ENCODE assay signal across 1 cellular context in the genomic region with DNA sequence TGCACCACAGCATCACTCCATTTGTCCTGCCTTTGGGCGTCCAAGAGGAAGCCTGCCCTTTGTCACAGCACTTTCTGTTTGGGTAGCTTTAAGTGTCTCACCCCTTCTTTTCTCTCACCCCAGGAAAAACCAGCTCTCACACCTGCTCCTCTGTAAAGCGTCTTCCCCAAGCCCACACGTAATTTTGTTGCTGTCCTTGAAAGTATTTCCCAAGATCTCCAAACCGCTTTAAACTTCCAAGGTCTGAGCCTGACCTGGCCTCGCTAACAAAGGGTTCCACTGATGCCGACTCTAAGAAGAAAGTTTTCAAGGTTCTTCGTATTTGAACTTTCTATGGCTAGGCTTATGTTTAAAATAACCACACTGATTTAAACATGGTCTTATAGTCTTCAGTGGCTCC.
TF ChIP-seq lines count a peak whose summit lies in the region.

No MANE protein-coding gene starts in this region.

TF ChIP-seq in K562, 482 proteins besides CTCF, POLR2A, EP300 and RAD21:
- TF ChIP-seq MCM2 (IDR thresholded peaks at IDR 0.05; ENCODE audit: low read depth), result no peak
- TF ChIP-seq RFX5 (IDR thresholded peaks at IDR 0.05; ENCODE audit: low read depth, low read length), result no peak
- TF ChIP-seq SIX5 (IDR thresholded peaks at IDR 0.05; ENCODE audit: borderline replicate concordance in 1 of 2, insufficient read depth in 1 of 2, low read depth in 1 of 2, low read length in 2 of 2), result no peak
